Comparison of ENCODE assay signal across 12 cellular contexts in the genomic region with DNA sequence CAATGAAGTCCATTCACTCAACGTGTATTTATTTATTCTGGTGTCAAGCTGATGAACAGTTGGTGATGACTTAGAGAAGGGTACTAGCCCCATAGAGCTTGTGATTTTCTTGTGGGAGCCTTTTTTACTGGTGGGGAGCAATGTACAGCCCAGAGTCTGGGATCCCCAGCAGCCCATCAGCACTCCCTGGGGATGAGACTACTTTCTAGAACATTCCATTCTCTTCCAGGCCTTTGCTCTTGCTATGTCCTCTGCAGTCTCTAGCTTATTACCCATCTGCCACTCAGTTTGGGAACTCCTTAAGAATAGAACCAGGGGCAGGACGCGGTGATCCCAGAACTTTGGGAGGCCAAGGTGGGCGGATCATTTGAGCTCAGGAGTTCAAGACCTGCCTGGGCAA. TPM values are rescaled to one million over a fixed set of nuclear protein-coding genes. Genes with fewer than 3 reads are reported as not detected.
A peak's percentile ranks its signal among the peaks of the same experiment; 100 is the strongest.
DNase-seq lines count a peak whose midpoint lies in the region; TF ChIP-seq lines count a peak whose summit lies in the region.
"Had no signal": no experiment of that assay in that cellular context is flagged by ENCODE, and none has a peak within 500 bp of the region (broad histone marks: within the 10 kb centered on the region; RNA-seq: fewer than 3 reads in every experiment).

No MANE protein-coding gene starts in this region.

- dilution Hi-C loops in mammary epithelial cell (cut with HindIII; ENCODE audit: low sequenced_read_pairs), result no loop called here

- no peak overlapping the region for H3K23ac ChIP-seq in H9 (ENCODE audit: insufficient read length, low read depth, low read length)

- H3K36me3 Mint-ChIP-seq in H9 (ENCODE audit: insufficient read depth in 1 of 3, low read depth in 3 of 3) (peaks cover 50 to 81% (median 58%) of the 10 kb centered on the region in 3 experiments; a peak in 6 of 7 replicates), osteocyte (ENCODE audit: unreplicated experiment) (peaks cover 25% of the 10 kb centered on the region)

- no peaks in the 10 kb centered on the region for H3K23me2 ChIP-seq in H9 (ENCODE audit: insufficient read length, low read depth, low read length, poor library complexity, severe bottlenecking)

- H3K9ac ChIP-seq in H9 (ENCODE audit: extremely low read depth, insufficient read length, low read length) (no peak overlapping the region), mammary epithelial cell (ENCODE audit: insufficient read depth, low read length) (no peak overlapping the region)

- H3K4me1 ChIP-seq in H9 (ENCODE audit: insufficient read depth, low read length), result peaks cover 11% of the 10 kb centered on the region
- peaks cover 95% of the 10 kb centered on the region for H3K4me1 ChIP-seq in mammary epithelial cell (ENCODE audit: insufficient read depth, low read length)

- TF ChIP-seq CTCF in C4-2B (conservative IDR thresholded peaks at IDR 0.05), result no peak
- no peak for TF ChIP-seq CTCF in H9 (conservative IDR thresholded peaks at IDR 0.05)
- no peak for TF ChIP-seq CTCF in mammary epithelial cell (conservative IDR thresholded peaks at IDR 0.05 in 1 of 2, IDR thresholded peaks at IDR 0.05 in 1 of 2; ENCODE audit: extremely low read depth in 1 of 2, insufficient read depth in 1 of 2, low read depth in 1 of 2, low read length in 2 of 2)
- no peak for TF ChIP-seq CTCF in osteocyte (IDR thresholded peaks at IDR 0.05)

- DNase-seq in H9 (no peak), mammary epithelial cell (no peak), osteocyte (ENCODE audit: extremely low spot score, unreplicated experiment) (no peak), SKM-1 treated with dmso at 0.1 percent for 144 hours (lab: John Stamatoyannopoulos, UW; ENCODE audit: unreplicated experiment) (no peak), ACHN (no peak), hepatic stellate cell (ENCODE audit: low spot score) (no peak)
- DNase-seq: colonic mucosa, islet precursor cell, MG63, NCI-H2227 treated with DMSO at 0.1 percent for 48 hours had no signal

- H3K4me2 ChIP-seq in H9 (ENCODE audit: insufficient read depth, insufficient read length, low read length), result no peak overlapping the region
- H3K4me2 ChIP-seq in mammary epithelial cell (ENCODE audit: insufficient read depth, low read depth, low read length), result no peak overlapping the region

- H3K4me3 Mint-ChIP-seq in H9 (peak overlapping the region in 1 of 2 experiments; percentile 44; a peak in 1 of 5 replicates), osteocyte (ENCODE audit: unreplicated experiment) (no peak overlapping the region)

- no peaks in the 10 kb centered on the region; a peak in 1 of 5 replicates for H3K9me3 Mint-ChIP-seq in H9
- no peaks in the 10 kb centered on the region for H3K9me3 Mint-ChIP-seq in osteocyte (ENCODE audit: unreplicated experiment)

- no TSS peak for BruUV-seq in mammary epithelial cell (replicated peaks; lab: Mats Ljungman, UMichigan)

- peaks cover 23% of the 10 kb centered on the region for H3K36me3 ChIP-seq in mammary epithelial cell (ENCODE audit: insufficient read depth, low read length)
- H3K36me3 ChIP-seq: colonic mucosa had no signal

- intact Hi-C loops in mammary epithelial cell (cut with micrococcal nuclease), result no loop called here

- H3K14ac ChIP-seq in H9 (ENCODE audit: insufficient read depth, low read length), result no peak overlapping the region

- H3K4ac ChIP-seq in H9 (ENCODE audit: low read depth, low read length), result no peak overlapping the region

- H2AFZ ChIP-seq in H9 (ENCODE audit: low read length), result no peak overlapping the region
- no peak overlapping the region for H2AFZ ChIP-seq in mammary epithelial cell (ENCODE audit: low read depth, low read length)

- H2BK120ac ChIP-seq in H9 (ENCODE audit: low read depth, low read length, poor library complexity, severe bottlenecking), result no peak overlapping the region

- H2BK15ac ChIP-seq in H9 (ENCODE audit: low read depth, low read length), result no peak overlapping the region

- H4K91ac ChIP-seq in H9 (ENCODE audit: insufficient read length, low read depth, low read length), result no peak overlapping the region

- H3K4me1 Mint-ChIP-seq in H9 (peaks cover 70 to 87% of the 10 kb centered on the region in 2 experiments), osteocyte (ENCODE audit: unreplicated experiment) (peaks cover 98% of the 10 kb centered on the region)

- no peak overlapping the region for H4K5ac ChIP-seq in H9 (ENCODE audit: insufficient read length, low read depth, low read length)

- in situ Hi-C loops in mammary epithelial cell (cut with MboI; ENCODE audit: low sequenced_read_pairs in 2 of 2), result no loop called here
- in situ Hi-C loops in ACHN (cut with HindIII; ENCODE audit: low pct_ligation_motif_present, low pct_unique_long_range_greater_than_20kb, low sequenced_read_pairs), result no loop called here

- H2AK5ac ChIP-seq in H9 (ENCODE audit: insufficient read length, low read length), result no peak overlapping the region

- CTCF ChIA-PET in mammary epithelial cell (lab: Charles Lee; ENCODE audit: low non-redundant PET), result interaction anchor here (0.5 kb wide), 1 partner anchor 24 kb away, joined by 3 read pairs; no protein-coding TSS in a partner anchor

- H4K20me1 ChIP-seq in H9 (ENCODE audit: control insufficient read depth, insufficient read depth, insufficient read length) (no peaks in the 10 kb centered on the region), mammary epithelial cell (ENCODE audit: insufficient read depth, low read length) (no peaks in the 10 kb centered on the region)

- H4K8ac ChIP-seq in H9 (replicated peaks; ENCODE audit: insufficient read length, low read depth, low read length), result no peak overlapping the region

- peaks cover 8% of the 10 kb centered on the region for H3K79me1 ChIP-seq in H9 (ENCODE audit: insufficient read depth, low read depth, low read length, poor library complexity, severe bottlenecking)

- WGBS in H9 (ENCODE audit: extremely low coverage, insufficient read length, low lambda C conversion rate), result no CpG with 5 or more reads among the region's 4 CpGs
- WGBS in mammary epithelial cell (ENCODE audit: low coverage, missing lambda C conversion rate), result 95% methylated on average over 4 of the region's 4 CpGs

- H3K27ac Mint-ChIP-seq in H9, result peak overlapping the region in 2 of 3 experiments; percentile 30 to 83; a peak in 1 of 7 replicates
- peak overlapping the region; percentile 94 for H3K27ac Mint-ChIP-seq in osteocyte (ENCODE audit: unreplicated experiment)

- H2BK20ac ChIP-seq in H9 (ENCODE audit: low read depth, low read length, poor library complexity, severe bottlenecking), result no peak overlapping the region

- no peak overlapping the region for H2BK12ac ChIP-seq in H9 (ENCODE audit: insufficient read length, low read depth, low read length)

- H3K4me3 ChIP-seq in mammary epithelial cell (replicated peaks in 1 of 3; ENCODE audit: insufficient read depth in 1 of 3, low read depth in 2 of 3, low read length in 3 of 3), result no peak overlapping the region
- H3K4me3 ChIP-seq: colonic mucosa, MG63 had no signal

- H3K18ac ChIP-seq in H9 (ENCODE audit: insufficient read length, low read depth, low read length), result no peak overlapping the region

- H2BK5ac ChIP-seq in H9 (ENCODE audit: insufficient read length, low read length), result no peak overlapping the region

- no peak overlapping the region for H3K56ac ChIP-seq in H9 (ENCODE audit: insufficient read length, low read depth, low read length)

- no peaks in the 10 kb centered on the region for H3K27me3 ChIP-seq in H9 (ENCODE audit: insufficient read depth, low read length)
- H3K27me3 ChIP-seq in mammary epithelial cell (ENCODE audit: insufficient read depth, low read length), result no peaks in the 10 kb centered on the region
- H3K27me3 ChIP-seq: colonic mucosa, MG63 had no signal

- no peaks in the 10 kb centered on the region; the same call in 1 of the 2 replicates for H3K27me3 Mint-ChIP-seq in H9 (ENCODE audit: low read depth)
- H3K27me3 Mint-ChIP-seq in osteocyte (ENCODE audit: unreplicated experiment), result no peaks in the 10 kb centered on the region

- peaks cover 77% of the 10 kb centered on the region for H3K79me2 ChIP-seq in H9 (ENCODE audit: insufficient read depth, low read length)
- peaks cover 99% of the 10 kb centered on the region for H3K79me2 ChIP-seq in mammary epithelial cell (ENCODE audit: insufficient read depth, low read length)

- peak overlapping the region; percentile 99 for H3K27ac ChIP-seq in C4-2B
- H3K27ac ChIP-seq in H9 (ENCODE audit: insufficient read length, low read depth, low read length), result no peak overlapping the region
- peak overlapping the region; percentile 9 for H3K27ac ChIP-seq in mammary epithelial cell (ENCODE audit: insufficient read depth, low read depth, low read length)
- H3K27ac ChIP-seq: colonic mucosa, HL-60 had no signal

- no peak overlapping the region for H3T11ph ChIP-seq in H9 (ENCODE audit: low read length)

- H3K9me3 ChIP-seq in H9 (ENCODE audit: control insufficient read depth, low read depth, low read length) (no peaks in the 10 kb centered on the region), mammary epithelial cell (replicated peaks; ENCODE audit: insufficient read depth, low read length) (no peaks in the 10 kb centered on the region)
- H3K9me3 ChIP-seq: colonic mucosa, MG63 had no signal

RNA-seq across cellular contexts. Expression of a gene that starts 11.5 kb away (rescaled TPM):
- total RNA-seq in H9 (2021) (186 and 187 TPM in 2 replicates), mammary epithelial cell (100 to 1,000 TPM; 471 to 738 TPM), osteocyte (200 and 236 TPM in 2 replicates)
- 404 TPM for polyA plus RNA-seq in mammary epithelial cell
- polyA minus RNA-seq in mammary epithelial cell, result 456 TPM
